1 cellular context compared by ENCODE assay signal in genomic region chr11:18802381-18803257, GRCh38.
TF ChIP-seq lines count a peak whose summit lies in the region.

No MANE protein-coding gene starts in this region.

TF ChIP-seq in K562, 482 proteins besides CTCF, POLR2A, EP300 and RAD21 (continued from another document):
- peak; percentile 83 for TF ChIP-seq ZNF316 (IDR thresholded peaks at IDR 0.05)
- peak; percentile 66 for TF ChIP-seq CREM (IDR thresholded peaks at IDR 0.05; ENCODE audit: low read depth)
- TF ChIP-seq ZNF445 (CRISPR knock-in tag; IDR thresholded peaks at IDR 0.05; ENCODE audit: low read depth) = no peak
- TF ChIP-seq C11orf30 (IDR thresholded peaks at IDR 0.05; ENCODE audit: low read depth) = peak; percentile 61; the same call in 1 of the 2 replicates
- no peak for TF ChIP-seq CREB5 (CRISPR knock-in tag; IDR thresholded peaks at IDR 0.05)
- TF ChIP-seq CEBPB (tag; IDR thresholded peaks at IDR 0.05) = peak; percentile 91
- 0 out of 2 replicates have a peak, but pooled peaks have one; percentile 16 for TF ChIP-seq RB1 (IDR thresholded peaks at IDR 0.05; ENCODE audit: low read depth)
- TF ChIP-seq ASH1L (IDR thresholded peaks at IDR 0.05; ENCODE audit: borderline replicate concordance, low read depth, partially characterized antibody) = no peak
- no peak for TF ChIP-seq TBL1XR1 (IDR thresholded peaks at IDR 0.05; ENCODE audit: low read length in 2 of 2)
- no peak for TF ChIP-seq ZC3H8 (IDR thresholded peaks at IDR 0.05)
- TF ChIP-seq IRF1 (CRISPR knock-in tag; IDR thresholded peaks at IDR 0.05; ENCODE audit: borderline replicate concordance) = no peak
- no peak for TF ChIP-seq ZNF766 (CRISPR knock-in tag; conservative IDR thresholded peaks at IDR 0.05)
- TF ChIP-seq HES1 (IDR thresholded peaks at IDR 0.05; ENCODE audit: low read depth) = no peak
- TF ChIP-seq FUS (optimal IDR thresholded peaks at IDR 0.05; ENCODE audit: low read depth, low read length) = no peak
- no peak for TF ChIP-seq E2F5 (CRISPR knock-in tag; IDR thresholded peaks at IDR 0.05)
- TF ChIP-seq ZNF512 (tag; IDR thresholded peaks at IDR 0.05) = no peak
- no peak for TF ChIP-seq L3MBTL2 (IDR thresholded peaks at IDR 0.05)
- no peak for TF ChIP-seq ZBED1 (IDR thresholded peaks at IDR 0.05)
- peak; percentile 35; the same call in 1 of the 2 replicates for TF ChIP-seq SMC3 (conservative IDR thresholded peaks at IDR 0.05; ENCODE audit: insufficient read depth, low read depth, low read length)
- peak; percentile 78 for TF ChIP-seq ATF3 (IDR thresholded peaks at IDR 0.05)
- no peak for TF ChIP-seq ATF3 (CRISPR knock-in tag; conservative IDR thresholded peaks at IDR 0.05)
- TF ChIP-seq STAT5B (CRISPR knock-in tag; IDR thresholded peaks at IDR 0.05) = no peak
- no peak for TF ChIP-seq NR0B1 (IDR thresholded peaks at IDR 0.05; ENCODE audit: partially characterized antibody)
- 0 out of 2 replicates have a peak, but pooled peaks have one; percentile 41 for TF ChIP-seq CEBPG (CRISPR knock-in tag; IDR thresholded peaks at IDR 0.05)
- peak; percentile 85 to 92 for TF ChIP-seq CEBPG (tag; conservative IDR thresholded peaks at IDR 0.05 in 1 of 2, IDR thresholded peaks at IDR 0.05 in 1 of 2)
- TF ChIP-seq TEAD4 (IDR thresholded peaks at IDR 0.05; ENCODE audit: low read length) = peak; percentile 69
- no peak for TF ChIP-seq TEAD4 (CRISPR knock-in tag; IDR thresholded peaks at IDR 0.05; ENCODE audit: borderline replicate concordance)
TF ChIP-seq in K562: peak in this region for 18.
